In genomic region chr1:2471159-2471471, GRCh38 we compare ENCODE assay signal across 20 cellular contexts. TPM values are rescaled to one million over a fixed set of nuclear protein-coding genes. Genes with fewer than 3 reads are reported as not detected.
"Had no signal": no experiment of that assay in that cellular context is flagged by ENCODE, and none has a peak within 500 bp of the region (broad histone marks: within the 10 kb centered on the region; RNA-seq: fewer than 3 reads in every experiment).

No MANE protein-coding gene starts in this region.

- H3K4me2 ChIP-seq: KMS-11 had no signal

- H3K27ac Mint-ChIP-seq: IgD-negative memory B cell had no signal

- H3K9me3 ChIP-seq: SJSA1 had no signal

- DNase-seq: Kasumi-1, MM.1S, NCI-H1092 treated with DMSO at 0.1 percent for 48 hours, NCI-H1436, NCI-H187, NCI-H2029, NCI-H2081 treated with DMSO at 0.1 percent for 48 hours, NCI-H226, NCI-H510A, NCI-H774, SIG-M5 had no signal

- H3K4me3 ChIP-seq: K562, SJSA1, SK-N-MC had no signal

- ATAC-seq: K562, Right ventricle myocardium inferior had no signal

- H3K36me3 ChIP-seq: SJSA1 had no signal

- H3K36me3 Mint-ChIP-seq: IgD-negative memory B cell had no signal

- H3K27ac ChIP-seq: HL-60, KMS-11, SJSA1, SK-N-MC had no signal

- H3K9ac ChIP-seq: KMS-11 had no signal

- H3K9me3 Mint-ChIP-seq: IgD-negative memory B cell had no signal

RNA-seq across cellular contexts. Expression of gene PLCH2, which starts 5.0 kb away (rescaled TPM):
- total RNA-seq: M059J had no signal
- polyA plus RNA-seq: K562 had no signal

RNA-seq across cellular contexts. Expression of gene HES5, which starts 58.9 kb away (rescaled TPM):
- total RNA-seq: K562; M059J; SJSA1; T-helper 1 cell treated with Interleukin-12 subunit alpha and Interleukin-12 subunit beta and Interleukin-4 antibody, amounts not matched to agents 30 ng/mL and 1 ng/mL, for 36 hours had no signal
- polyA plus RNA-seq: IgD-negative memory B cell, K562 had no signal
